ENCODE assay signal across 19 cellular contexts in genomic region chr12:95629392-95629791, GRCh38.
A peak's percentile ranks its signal among the peaks of the same experiment; 100 is the strongest.
DNase-seq lines count a peak whose midpoint lies in the region; ATAC-seq and TF ChIP-seq lines count a peak whose summit lies in the region.
"Had no signal": no experiment of that assay in that cellular context is flagged by ENCODE, and none has a peak within 500 bp of the region (broad histone marks: within the 10 kb centered on the region; RNA-seq: fewer than 3 reads in every experiment).

No MANE protein-coding gene starts in this region.

- peaks cover 13% of the 10 kb centered on the region for H3F3A ChIP-seq in neural progenitor cell (ENCODE audit: low read depth)

- H3K36me3 Mint-ChIP-seq in Calu3 (ENCODE audit: insufficient read depth, unreplicated experiment): peaks cover 25% of the 10 kb centered on the region
- no peaks in the 10 kb centered on the region for H3K36me3 Mint-ChIP-seq in neural progenitor cell

- CTCF ChIA-PET in Calu3 (lab: Charles Lee): no interaction called here

- H3K4me1 Mint-ChIP-seq in Calu3 (ENCODE audit: low read depth, unreplicated experiment) (peaks cover 51% of the 10 kb centered on the region), neural progenitor cell (peaks cover 42% of the 10 kb centered on the region)

- no peak for TF ChIP-seq POLR2A in erythroblast (IDR thresholded peaks at IDR 0.05; ENCODE audit: low read length)

- peak overlapping the region; percentile 23 for H3K27ac Mint-ChIP-seq in Calu3 (ENCODE audit: unreplicated experiment)
- peak overlapping the region; percentile 46 for H3K27ac Mint-ChIP-seq in neural progenitor cell
- H3K27ac Mint-ChIP-seq: CD4-positive, alpha-beta T cell had no signal

- peaks cover 11% of the 10 kb centered on the region for H3K9me3 Mint-ChIP-seq in Calu3 (ENCODE audit: low read depth, unreplicated experiment)
- no peaks in the 10 kb centered on the region for H3K9me3 Mint-ChIP-seq in neural progenitor cell
- H3K9me3 Mint-ChIP-seq: CD4-positive, alpha-beta T cell had no signal

- TF ChIP-seq CTCF in Calu3 (IDR thresholded peaks at IDR 0.05; ENCODE audit: unreplicated experiment) (no peak), neural progenitor cell (IDR thresholded peaks at IDR 0.05) (no peak)

- no peak overlapping the region for H3K4me3 Mint-ChIP-seq in Calu3 (ENCODE audit: low read depth, unreplicated experiment)
- no peak overlapping the region for H3K4me3 Mint-ChIP-seq in neural progenitor cell
- H3K4me3 Mint-ChIP-seq: CD4-positive, alpha-beta T cell had no signal

- intact Hi-C loops in Calu3 (cut with micrococcal nuclease; ENCODE audit: unreplicated experiment) (no loop called here), left cardiac atrium (cut with DNase I) (no loop called here)

- no peak overlapping the region for H2AFZ ChIP-seq in neural progenitor cell (replicated peaks)

- DNase-seq in Calu3 (no peak), MG63 (peak; percentile 45), left cardiac atrium (no peak), neural progenitor cell (ENCODE audit: low spot score) (no peak), erythroblast (lab: John Stamatoyannopoulos, UW) (no peak), hepatic stellate cell (ENCODE audit: low spot score) (no peak)
- DNase-seq: Caco-2; CD4-positive, alpha-beta T cell; DND-41; H7; KG1; NCI-H1105; NCI-H2029 treated with DMSO at 0.1 percent for 48 hours; NCI-H226; NCI-H524; NCI-H82 had no signal

- no peaks in the 10 kb centered on the region for H3K36me3 ChIP-seq in MG63
- no peaks in the 10 kb centered on the region for H3K36me3 ChIP-seq in neural progenitor cell

- H4K20me1 ChIP-seq in neural progenitor cell (ENCODE audit: low read depth): no peaks in the 10 kb centered on the region

- H3K4me2 ChIP-seq in neural progenitor cell: no peak overlapping the region

- no peaks in the 10 kb centered on the region for H3K79me2 ChIP-seq in neural progenitor cell (ENCODE audit: low read depth)

- no peaks in the 10 kb centered on the region for H3K27me3 Mint-ChIP-seq in Calu3 (ENCODE audit: unreplicated experiment)
- H3K27me3 Mint-ChIP-seq in neural progenitor cell (ENCODE audit: insufficient read depth, low read depth): no peaks in the 10 kb centered on the region

- no peaks in the 10 kb centered on the region for H3K27me3 ChIP-seq in MG63
- no peaks in the 10 kb centered on the region for H3K27me3 ChIP-seq in neural progenitor cell

- ATAC-seq in left cardiac atrium (peak; percentile 30 to 59), HG03045 (IDR thresholded peaks at IDR 0.05; ENCODE audit: unreplicated experiment) (no peak), HG02970 (IDR thresholded peaks at IDR 0.05; ENCODE audit: low FRiP score, unreplicated experiment) (no peak)
- ATAC-seq: Panc1 had no signal

- H3K4me1 ChIP-seq in neural progenitor cell: peaks cover 25% of the 10 kb centered on the region

- H3K9ac ChIP-seq in neural progenitor cell: no peak overlapping the region

- BruUV-seq in Calu3 (replicated peaks; lab: Mats Ljungman, UMichigan): no TSS peak

- no peak overlapping the region for H3K4me3 ChIP-seq in MG63
- no peak overlapping the region for H3K4me3 ChIP-seq in neural progenitor cell

- no peak overlapping the region for H3K27ac ChIP-seq in neural progenitor cell

- H3K9me3 ChIP-seq in MG63: peaks cover 6% of the 10 kb centered on the region; the same call in 1 of the 2 replicates
- no peaks in the 10 kb centered on the region for H3K9me3 ChIP-seq in neural progenitor cell (ENCODE audit: low read depth)
- H3K9me3 ChIP-seq: Caco-2 had no signal

Comparison
In these comparisons a context has a peak if more than half of its experiments do, and no peak if none do; other contexts are left out.
1. ATAC-seq: peak in left cardiac atrium (2 of 2); none in HG03045 (single experiment) and HG02970 (single experiment).